23 cellular contexts compared by ENCODE assay signal in the genomic region with DNA sequence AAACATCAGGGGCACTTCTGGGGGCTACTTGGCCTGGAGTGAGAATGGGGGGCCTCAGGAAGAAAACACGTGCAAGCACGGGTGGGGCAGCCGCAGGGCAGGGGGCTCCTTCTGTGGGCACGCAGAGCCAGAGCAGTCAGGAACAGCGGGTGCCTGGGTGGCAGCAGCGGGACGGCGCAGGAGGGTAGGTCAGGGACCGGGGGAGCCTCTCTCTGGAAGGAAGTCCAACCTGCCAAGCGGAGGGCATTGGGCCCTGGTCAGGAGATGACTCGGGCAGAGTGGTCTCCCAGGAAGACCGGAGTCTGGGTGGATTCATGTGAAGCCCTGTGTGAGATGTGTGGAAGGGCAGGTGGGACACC. TPM values are rescaled to one million over a fixed set of nuclear protein-coding genes. Genes with fewer than 3 reads are reported as not detected.
DNase-seq lines count a peak whose midpoint lies in the region; ATAC-seq, FAIRE-seq and TF ChIP-seq lines count a peak whose summit lies in the region.
"Had no signal": no experiment of that assay in that cellular context is flagged by ENCODE, and none has a peak within 500 bp of the region (broad histone marks: within the 10 kb centered on the region; RNA-seq: fewer than 3 reads in every experiment).

No MANE protein-coding gene starts in this region.

- H3K4me2 ChIP-seq in HepG2 (ENCODE audit: low read depth, low read length), result no peak overlapping the region

- no peak for TF ChIP-seq POLR2A in HepG2 (IDR thresholded peaks at IDR 0.05; ENCODE audit: insufficient read depth in 1 of 2, low read depth in 2 of 2, low read length in 2 of 2)
- TF ChIP-seq POLR2A in right lobe of liver (IDR thresholded peaks at IDR 0.05), result no peak

- H3K27me3 Mint-ChIP-seq in immature natural killer cell (ENCODE audit: low read depth in 3 of 3), result peaks cover 0 to 8% (median 0%) of the 10 kb centered on the region in 3 donors
- H3K27me3 Mint-ChIP-seq in stimulated activated naive B cell treated with anti-CD40 and anti-IgM and Interleukin-4, amounts not matched to agents 10 μg/mL and 1 μg/mL and 100 μg/mL, for 72 hours, result no peaks in the 10 kb centered on the region

- in situ Hi-C loops in HepG2 (cut with HindIII; ENCODE audit: extremely low pct_ligation_motif_present, low pct_unique_long_range_greater_than_20kb), result no loop called here

- WGBS in HepG2 (ENCODE audit: low lambda C conversion rate), result 98% methylated on average over 12 of the region's 12 CpGs
- WGBS in right lobe of liver (ENCODE audit: insufficient coverage, low coverage, low lambda C conversion rate, missing lambda C conversion rate), result 100% methylated on average over 1 of the region's 12 CpGs

- no peaks in the 10 kb centered on the region for H3K27me3 ChIP-seq in HepG2 (ENCODE audit: control insufficient read depth in 1 of 2, insufficient read depth in 2 of 2, low read length in 2 of 2)
- no peaks in the 10 kb centered on the region for H3K27me3 ChIP-seq in right lobe of liver
- H3K27me3 ChIP-seq: dorsolateral prefrontal cortex, ovary, SJCRH30, spleen had no signal

- peak overlapping the region; percentile 72 to 81 (median 76) for H3K4me3 Mint-ChIP-seq in immature natural killer cell
- H3K4me3 Mint-ChIP-seq in stimulated activated naive B cell treated with anti-CD40 and anti-IgM and Interleukin-4, amounts not matched to agents 10 μg/mL and 1 μg/mL and 100 μg/mL, for 72 hours, result no peak overlapping the region
- H3K4me3 Mint-ChIP-seq: activated naive CD4-positive, alpha-beta T cell treated with anti-CD3 and anti-CD28 coated beads for 36 hours had no signal

- CTCF ChIA-PET in HepG2 (lab: Yijun Ruan, JAX; ENCODE audit: low intra/inter-chr PET ratio, low total read pairs) (no interaction called here), RWPE1 (lab: Yijun Ruan, JAX) (no interaction called here)

- no peaks in the 10 kb centered on the region for H3K9me3 Mint-ChIP-seq in immature natural killer cell
- H3K9me3 Mint-ChIP-seq in stimulated activated naive B cell treated with anti-CD40 and anti-IgM and Interleukin-4, amounts not matched to agents 10 μg/mL and 1 μg/mL and 100 μg/mL, for 72 hours, result no peaks in the 10 kb centered on the region
- H3K9me3 Mint-ChIP-seq: activated naive CD4-positive, alpha-beta T cell treated with anti-CD3 and anti-CD28 coated beads for 36 hours; activated T-cell treated with anti-CD3 and anti-CD28 coated beads, Interleukin-2, amount 50 U/mL, for 72 hours had no signal

- H3K36me3 ChIP-seq in HepG2 (replicated peaks in 1 of 2; ENCODE audit: control insufficient read depth in 1 of 2, insufficient read depth in 2 of 2, low read length in 2 of 2) (peaks cover 18 to 47% of the 10 kb centered on the region in 2 experiments; a peak in 4 of 5 replicates), right lobe of liver (no peaks in the 10 kb centered on the region)
- H3K36me3 ChIP-seq: HAP-1, ovary had no signal

- DNase-seq in HepG2 (ENCODE audit: low spot score), result no peak
- no peak for DNase-seq in right lobe of liver
- DNase-seq in RWPE1 (ENCODE audit: low spot score), result no peak
- no peak for DNase-seq in immature natural killer cell
- DNase-seq in stimulated activated naive B cell treated with anti-CD40 and anti-IgM and Interleukin-4, amounts not matched to agents 10 μg/mL and 1 μg/mL and 100 μg/mL, for 72 hours, result no peak
- DNase-seq: activated naive CD4-positive, alpha-beta T cell treated with anti-CD3 and anti-CD28 coated beads for 36 hours; central memory CD4-positive, alpha-beta T cell; dorsolateral prefrontal cortex; KBM-7; NCI-H1436 treated with DMSO at 0.1 percent for 48 hours; NCI-H510A; ovary; PC-9; retina; spleen; stimulated activated CD4-positive, alpha-beta T cell treated with anti-CD3 and anti-CD28 coated beads, Interleukin-4, amount 100 ng/mL, for 1 hour; stimulated activated naive CD4-positive, alpha-beta T cell treated with Interleukin-2 at 50 U/mL for 16 hours; T-helper 1 cell had no signal

- H3K27ac ChIP-seq in HepG2 (ENCODE audit: extremely low read length, insufficient read depth, low read length), result no peak overlapping the region
- H3K27ac ChIP-seq in right lobe of liver, result no peak overlapping the region
- H3K27ac ChIP-seq in RWPE1, result peak overlapping the region; percentile 81
- H3K27ac ChIP-seq: ovary, SJCRH30 had no signal

- BruUV-seq in HepG2 (replicated peaks; lab: Mats Ljungman, UMichigan), result no TSS peak

- H3K4me1 ChIP-seq in HepG2 (ENCODE audit: insufficient read depth, low read length), result peaks cover 12% of the 10 kb centered on the region
- no peaks in the 10 kb centered on the region for H3K4me1 ChIP-seq in right lobe of liver
- H3K4me1 ChIP-seq: HAP-1 had no signal

- no peaks in the 10 kb centered on the region for H3K9me3 ChIP-seq in HepG2 (ENCODE audit: low read length)
- H3K9me3 ChIP-seq in right lobe of liver, result no peaks in the 10 kb centered on the region
- H3K9me3 ChIP-seq: HAP-1, ovary, SJCRH30, spleen had no signal

- intact Hi-C loops in HepG2 (cut with micrococcal nuclease; ENCODE audit: unreplicated experiment), result no loop called here
- intact Hi-C loops in right lobe of liver (cut with DNase I), result no loop called here

- no peaks in the 10 kb centered on the region for H3K79me2 ChIP-seq in HepG2 (ENCODE audit: insufficient read depth, low read length)

- H3K9ac ChIP-seq in HepG2 (ENCODE audit: insufficient read depth, low read depth, low read length), result no peak overlapping the region

- H3K36me3 Mint-ChIP-seq in immature natural killer cell, result peaks cover 0 to 3% (median 0%) of the 10 kb centered on the region in 3 donors
- peaks cover 0 to 9% of the 10 kb centered on the region in 2 donors for H3K36me3 Mint-ChIP-seq in stimulated activated naive B cell treated with anti-CD40 and anti-IgM and Interleukin-4, amounts not matched to agents 10 μg/mL and 1 μg/mL and 100 μg/mL, for 72 hours

- TF ChIP-seq EP300 in HepG2 (IDR thresholded peaks at IDR 0.05; ENCODE audit: low read depth in 2 of 2, low read length in 2 of 2), result no peak
- no peak for TF ChIP-seq EP300 in HepG2 (CRISPR knock-in tag; IDR thresholded peaks at IDR 0.05; ENCODE audit: borderline replicate concordance)

- H3K4me3 ChIP-seq in HepG2 (replicated peaks in 1 of 3; ENCODE audit: insufficient read depth in 1 of 3, low read depth in 2 of 3, low read length in 3 of 3) (no peak overlapping the region), right lobe of liver (no peak overlapping the region)
- H3K4me3 ChIP-seq: dorsolateral prefrontal cortex, HAP-1, ovary, PC-9, SJCRH30, spleen had no signal

- no peak for TF ChIP-seq RAD21 in HepG2 (CRISPR knock-in tag; IDR thresholded peaks at IDR 0.05)

- POLR2A ChIA-PET in HepG2 (lab: Yijun Ruan, JAX), result interaction anchor here (1.1 to 1.4 kb wide), 2 partner anchors 20 to 31 kb away, joined by 3 read pairs; no protein-coding TSS in a partner anchor
- POLR2A ChIA-PET in RWPE1 (lab: Yijun Ruan, JAX; ENCODE audit: low non-redundant PET), result no interaction called here

- H4K20me1 ChIP-seq in HepG2 (ENCODE audit: insufficient read depth, low read length), result no peaks in the 10 kb centered on the region

- TF ChIP-seq CTCF in HepG2 (CRISPR knock-in tag; IDR thresholded peaks at IDR 0.05), result no peak
- TF ChIP-seq CTCF in right lobe of liver (IDR thresholded peaks at IDR 0.05), result no peak
- TF ChIP-seq CTCF in RWPE1 (conservative IDR thresholded peaks at IDR 0.05; ENCODE audit: low read depth), result no peak

- H2AFZ ChIP-seq in HepG2 (ENCODE audit: low read length), result no peak overlapping the region
- H2AFZ ChIP-seq: PC-9 had no signal

- no peak for FAIRE-seq in HepG2 (lab: Jason Lieb, UNC)

- peaks cover 47 to 55% of the 10 kb centered on the region in 2 donors for H3K4me1 Mint-ChIP-seq in immature natural killer cell
- peaks cover 5 to 11% of the 10 kb centered on the region in 2 donors for H3K4me1 Mint-ChIP-seq in stimulated activated naive B cell treated with anti-CD40 and anti-IgM and Interleukin-4, amounts not matched to agents 10 μg/mL and 1 μg/mL and 100 μg/mL, for 72 hours

- ATAC-seq in HepG2, result no peak; the same call in 2 of the 3 replicates
- no peak for ATAC-seq in right lobe of liver
- ATAC-seq in HG03039 (IDR thresholded peaks at IDR 0.05; ENCODE audit: unreplicated experiment), result no peak
- no peak for ATAC-seq in stimulated activated naive B cell treated with anti-CD40 and anti-IgM and Interleukin-4, amounts not matched to agents 10 μg/mL and 1 μg/mL and 100 μg/mL, for 72 hours (replicated peaks)
- ATAC-seq in HG03175 (IDR thresholded peaks at IDR 0.05; ENCODE audit: unreplicated experiment), result no peak

- peak overlapping the region; percentile 86 to 96 (median 92) for H3K27ac Mint-ChIP-seq in immature natural killer cell
- H3K27ac Mint-ChIP-seq in stimulated activated naive B cell treated with anti-CD40 and anti-IgM and Interleukin-4, amounts not matched to agents 10 μg/mL and 1 μg/mL and 100 μg/mL, for 72 hours, result no peak overlapping the region
- H3K27ac Mint-ChIP-seq: activated naive CD4-positive, alpha-beta T cell treated with anti-CD3 and anti-CD28 coated beads for 36 hours had no signal

RNA-seq across cellular contexts. Expression of a gene that starts 27.1 kb away (rescaled TPM):
- 67.0 and 71.7 TPM in 2 replicates for total RNA-seq in HepG2 (2016; rRNA removed; fragmentation: Illumina TruSeq; extraction: Trizol)
- 112 and 131 TPM in 2 replicates for total RNA-seq in HepG2 (2016; cell fraction: cytosol; rRNA removed; fragmentation: Illumina TruSeq; extraction: Trizol; ENCODE audit: low read depth)
- 54.5 and 70.6 TPM in 2 replicates for total RNA-seq in HepG2 (2016; cell fraction: insoluble cytoplasmic fraction; rRNA removed; fragmentation: Illumina TruSeq; extraction: Trizol)
- 130 and 149 TPM in 2 replicates for total RNA-seq in HepG2 (2016; cell fraction: membrane; rRNA removed; fragmentation: Illumina TruSeq; extraction: Trizol)
- total RNA-seq in HepG2 (2016; cell fraction: nucleus; rRNA removed; fragmentation: Illumina TruSeq; extraction: Trizol), result 21.2 and 22.7 TPM in 2 replicates
- 83.0 and 83.1 TPM in 2 replicates for polyA plus RNA-seq in HepG2 (2011; rRNA removed)
- polyA plus RNA-seq in HepG2 (2011; cell fraction: cytosol; rRNA removed), result 57.2 and 76.8 TPM in 2 replicates
- polyA plus RNA-seq in HepG2 (2011; cell fraction: nucleus; rRNA removed), result 32.2 and 32.4 TPM in 2 replicates
- polyA plus RNA-seq in HepG2 (2012), result 26.8 and 39.9 TPM in 2 replicates
- polyA plus RNA-seq in HepG2 (2016; cell fraction: cytosol; fragmentation: Illumina TruSeq; extraction: Trizol; ENCODE audit: low read depth), result 182 and 242 TPM in 2 replicates
- 74.3 and 84.9 TPM in 2 replicates for polyA plus RNA-seq in HepG2 (2016; cell fraction: insoluble cytoplasmic fraction; fragmentation: Illumina TruSeq; extraction: Trizol; ENCODE audit: low read depth)
- 169 and 203 TPM in 2 replicates for polyA plus RNA-seq in HepG2 (2016; cell fraction: membrane; fragmentation: Illumina TruSeq; extraction: Trizol; ENCODE audit: low read depth)
- polyA plus RNA-seq in HepG2 (2016; cell fraction: nucleus; fragmentation: Illumina TruSeq; extraction: Trizol; ENCODE audit: insufficient read depth, low read depth), result 49.9 and 56.8 TPM in 2 replicates
- 5.8 and 84.0 TPM in 2 replicates for polyA minus RNA-seq in HepG2 (2011; rRNA and poly(A)+ RNA removed; ENCODE audit: low replicate concordance)
- polyA minus RNA-seq in HepG2 (2011; cell fraction: cytosol; rRNA and poly(A)+ RNA removed), result 49.7 and 52.8 TPM in 2 replicates
- 11.7 and 12.0 TPM in 2 replicates for polyA minus RNA-seq in HepG2 (2011; cell fraction: nucleus; rRNA and poly(A)+ RNA removed)
- total RNA-seq in right lobe of liver, result 10 to 100 TPM in 3 of 6 experiments, 1 to 10 TPM in 3; 8.0 to 19.2 (median 10.0) TPM
- 10 to 100 TPM; 41.0 to 51.5 (median 45.5) TPM for polyA plus RNA-seq in immature natural killer cell

RNA-seq across cellular contexts. Expression of a gene that starts 59.2 kb away (rescaled TPM):
- total RNA-seq in HepG2 (2016; rRNA removed; fragmentation: Illumina TruSeq; extraction: Trizol), result 11.9 and 19.7 TPM in 2 replicates
- 2.9 and 4.1 TPM in 2 replicates for total RNA-seq in HepG2 (2016; cell fraction: cytosol; rRNA removed; fragmentation: Illumina TruSeq; extraction: Trizol; ENCODE audit: low read depth)
- 9.1 and 22.6 TPM in 2 replicates for total RNA-seq in HepG2 (2016; cell fraction: insoluble cytoplasmic fraction; rRNA removed; fragmentation: Illumina TruSeq; extraction: Trizol)
- 6.8 and 8.1 TPM in 2 replicates for total RNA-seq in HepG2 (2016; cell fraction: membrane; rRNA removed; fragmentation: Illumina TruSeq; extraction: Trizol)
- 30.2 and 36.0 TPM in 2 replicates for total RNA-seq in HepG2 (2016; cell fraction: nucleus; rRNA removed; fragmentation: Illumina TruSeq; extraction: Trizol)
- polyA plus RNA-seq in HepG2 (2011; rRNA removed), result 29.8 and 35.3 TPM in 2 replicates
- 32.1 and 32.2 TPM in 2 replicates for polyA plus RNA-seq in HepG2 (2011; cell fraction: cytosol; rRNA removed)
- polyA plus RNA-seq in HepG2 (2011; cell fraction: nucleus; rRNA removed), result 58.5 and 61.2 TPM in 2 replicates
- polyA plus RNA-seq in HepG2 (2012), result 58.8 and 80.4 TPM in 2 replicates
- 3.4 and 3.6 TPM in 2 replicates for polyA plus RNA-seq in HepG2 (2016; cell fraction: cytosol; fragmentation: Illumina TruSeq; extraction: Trizol; ENCODE audit: low read depth)
- polyA plus RNA-seq in HepG2 (2016; cell fraction: insoluble cytoplasmic fraction; fragmentation: Illumina TruSeq; extraction: Trizol; ENCODE audit: low read depth), result 15.5 and 22.9 TPM in 2 replicates
- 8.3 and 9.9 TPM in 2 replicates for polyA plus RNA-seq in HepG2 (2016; cell fraction: membrane; fragmentation: Illumina TruSeq; extraction: Trizol; ENCODE audit: low read depth)
- polyA plus RNA-seq in HepG2 (2016; cell fraction: nucleus; fragmentation: Illumina TruSeq; extraction: Trizol; ENCODE audit: insufficient read depth, low read depth), result 82.7 and 87.2 TPM in 2 replicates
- 22.8 and 40.9 TPM in 2 replicates for polyA minus RNA-seq in HepG2 (2011; rRNA and poly(A)+ RNA removed; ENCODE audit: low replicate concordance)
- 40.7 and 51.6 TPM in 2 replicates for polyA minus RNA-seq in HepG2 (2011; cell fraction: cytosol; rRNA and poly(A)+ RNA removed)
- polyA minus RNA-seq in HepG2 (2011; cell fraction: nucleus; rRNA and poly(A)+ RNA removed), result 24.4 and 24.8 TPM in 2 replicates
- total RNA-seq in right lobe of liver, result 1 to 10 TPM; 4.4 to 9.9 (median 8.3) TPM
- 10 to 100 TPM in 2 of 3 donors, 1 to 10 TPM in 1; 7.4 to 35.7 (median 11.0) TPM for polyA plus RNA-seq in immature natural killer cell

Comparison
In these comparisons a context has a peak if more than half of its experiments do, and no peak if none do; other contexts are left out.
1. H3K4me3 Mint-ChIP-seq: peak in immature natural killer cell (5 of 5); none in stimulated activated naive B cell treated with anti-CD40 and anti-IgM and Interleukin-4, amounts not matched to agents 10 μg/mL and 1 μg/mL and 100 μg/mL, for 72 hours (0 of 2).